10 cellular contexts compared by ENCODE assay signal in genomic region chr7:2172311-2173183, GRCh38.
DNase-seq lines count a peak whose midpoint lies in the region; ATAC-seq lines count a peak whose summit lies in the region.
"Had no signal": no experiment of that assay in that cellular context is flagged by ENCODE, and none has a peak within 500 bp of the region (broad histone marks: within the 10 kb centered on the region; RNA-seq: fewer than 3 reads in every experiment).

No MANE protein-coding gene starts in this region.

- no peak overlapping the region for H3K27ac Mint-ChIP-seq in immature natural killer cell
- H3K27ac Mint-ChIP-seq: CD4-positive, CD25-positive, alpha-beta regulatory T cell had no signal

- peak overlapping the region; percentile 54 for H3K27ac ChIP-seq in layer of hippocampus (ENCODE audit: low read depth, low read length)
- H3K27ac ChIP-seq: neutrophil had no signal

- peaks cover 10% of the 10 kb centered on the region for H3K36me3 ChIP-seq in adipocyte (ENCODE audit: control insufficient read depth, insufficient read depth, low read length, severe bottlenecking)
- H3K36me3 ChIP-seq: neutrophil had no signal

- no peak overlapping the region for H3K9ac ChIP-seq in adipocyte (ENCODE audit: low read length)

- peaks cover 16 to 19% (median 18%) of the 10 kb centered on the region in 3 donors for H3K36me3 Mint-ChIP-seq in immature natural killer cell

- H3K4me1 Mint-ChIP-seq in immature natural killer cell: peaks cover 8 to 11% of the 10 kb centered on the region in 2 donors

- no peaks in the 10 kb centered on the region for H3K9me3 ChIP-seq in adipocyte (ENCODE audit: control insufficient read depth, low read length)
- H3K9me3 ChIP-seq: neutrophil had no signal

- no peak overlapping the region for H3K4me3 ChIP-seq in adipocyte (ENCODE audit: low read length)

- DNase-seq in SIG-M5 treated with dmso at 0.1 percent for 504 hours (lab: John Stamatoyannopoulos, UW; ENCODE audit: unreplicated experiment) (peak; percentile 55), SIG-M5 (lab: John Stamatoyannopoulos, UW) (no peak), adipocyte (ENCODE audit: low read depth) (peak; percentile 95), immature natural killer cell (no peak)
- DNase-seq in effector CD8-positive, alpha-beta T cell (lab: John Stamatoyannopoulos, UW): no peak
- DNase-seq: CD4-positive, CD25-positive, alpha-beta regulatory T cell had no signal

- H3K9me3 Mint-ChIP-seq in immature natural killer cell: no peaks in the 10 kb centered on the region
- H3K9me3 Mint-ChIP-seq: CD4-positive, CD25-positive, alpha-beta regulatory T cell had no signal

- H3K4me1 ChIP-seq in adipocyte (ENCODE audit: control insufficient read depth, insufficient read depth, low read length): peaks cover 14% of the 10 kb centered on the region

- no peaks in the 10 kb centered on the region for H3K27me3 ChIP-seq in adipocyte (replicated peaks; ENCODE audit: control insufficient read depth, insufficient read depth, low read length)
- H3K27me3 ChIP-seq in layer of hippocampus (ENCODE audit: control insufficient read depth, insufficient read depth, low read length): no peaks in the 10 kb centered on the region
- H3K27me3 ChIP-seq: neutrophil had no signal

- H3K4me3 Mint-ChIP-seq in immature natural killer cell: no peak overlapping the region
- H3K4me3 Mint-ChIP-seq: CD4-positive, CD25-positive, alpha-beta regulatory T cell had no signal

- ATAC-seq in HG03520 (IDR thresholded peaks at IDR 0.05; ENCODE audit: unreplicated experiment) (no peak), HG03442 (IDR thresholded peaks at IDR 0.05; ENCODE audit: unreplicated experiment) (no peak)

- peaks cover 0 to 2% (median 0%) of the 10 kb centered on the region in 3 donors for H3K27me3 Mint-ChIP-seq in immature natural killer cell (ENCODE audit: low read depth in 3 of 3)
- H3K27me3 Mint-ChIP-seq: CD4-positive, CD25-positive, alpha-beta regulatory T cell had no signal

Comparison
In these comparisons a context has a peak if more than half of its experiments do, and no peak if none do; other contexts are left out.
1. DNase-seq: peak in SIG-M5 treated with dmso at 0.1 percent for 504 hours (single experiment) and adipocyte (single experiment); none in SIG-M5 (single experiment), immature natural killer cell (0 of 3) and effector CD8-positive, alpha-beta T cell (single experiment).